ENCODE assay signal across 35 cellular contexts in genomic region chr1:105641407-105641806, GRCh38.
"Had no signal": no experiment of that assay in that cellular context is flagged by ENCODE, and none has a peak within 500 bp of the region (broad histone marks: within the 10 kb centered on the region; RNA-seq: fewer than 3 reads in every experiment).

No MANE protein-coding gene starts in this region.

- H3K4me3 ChIP-seq: coronary artery, dorsolateral prefrontal cortex, gastroesophageal sphincter, hepatocyte, left lung, lung, mucosa of descending colon, ovary, skin epidermis, thoracic aorta had no signal

- ATAC-seq: activated CD4-positive, CD25-positive, alpha-beta regulatory T cell treated with anti-CD3 and anti-CD28 coated beads, Interleukin-2, amount 50 U/mL, for 24 hours; gastroesophageal sphincter; left lung; mucosa of descending colon; natural killer cell treated with Interleukin-12 subunit alpha and Interleukin-12 subunit beta and Interleukin-15 and Interleukin-18, amount 100 ng/mL, for 72 hours; sciatic nerve; stimulated activated effector memory CD8-positive, alpha-beta T cell treated with anti-CD3 and anti-CD28 coated beads, Interleukin-12 subunit alpha, Interleukin-12 subunit beta, amount 100 ng/mL, for 72 hours had no signal

- H3K4me1 ChIP-seq: gastroesophageal sphincter, left lung had no signal

- H3K27me3 Mint-ChIP-seq: activated naive CD4-positive, alpha-beta T cell treated with anti-CD3 and anti-CD28 coated beads, Interleukin-2, amount 10 ng/mL, durations not matched to agents 7 days and 5 days; natural killer cell treated with Interleukin-12 subunit alpha and Interleukin-12 subunit beta and Interleukin-15 and Interleukin-18, amount 100 ng/mL, for 72 hours; progenitor cell of endocrine pancreas; stimulated activated naive CD8-positive, alpha-beta T cell treated with anti-CD3 and anti-CD28 coated beads, Interleukin-15, Interleukin-2, amounts not matched to agents 100 ng/mL and 50 ng/mL, for 24 hours had no signal

- FAIRE-seq: astrocyte, urothelium cell line had no signal

- DNase-seq: activated CD4-positive, alpha-beta T cell treated with anti-CD3 and anti-CD28 coated beads for 48 hours; activated CD4-positive, alpha-beta T cell treated with anti-CD3 and anti-CD28 coated beads, Interleukin-2, amount 50 U/mL, for 48 hours; activated CD8-positive, alpha-beta memory T cell treated with anti-CD3 and anti-CD28 coated beads, Interleukin-2, amount 50 U/mL, for 4 hours; activated gamma-delta T cell; activated naive CD4-positive, alpha-beta T cell treated with anti-CD3 and anti-CD28 coated beads, Interleukin-2, amount 10 ng/mL, durations not matched to agents 7 days and 5 days; activated T-cell treated with anti-CD3 and anti-CD28 coated beads, Interleukin-2, amount 50 U/mL, for 1 hour; amniotic stem cell; brain microvascular endothelial cell; dorsolateral prefrontal cortex; effector memory CD4-positive, alpha-beta T cell; erythroblast; immature natural killer cell; kidney glomerular epithelial cell; left lung; mucosa of descending colon; ovary; stimulated activated CD4-positive, alpha-beta T cell treated with anti-CD3 and anti-CD28 coated beads, Interleukin-4, amount 100 ng/mL, for 24 hours; trophoblast cell had no signal

- H3K27ac Mint-ChIP-seq: activated naive CD4-positive, alpha-beta T cell treated with anti-CD3 and anti-CD28 coated beads, Interleukin-2, amount 10 ng/mL, durations not matched to agents 7 days and 5 days; activated T-helper 1 cell treated with anti-CD3 and anti-CD28 coated beads, Interleukin-12 subunit alpha, Interleukin-12 subunit beta, Interleukin-2, Interleukin-4 antibody, amounts not matched to agents 30 ng/mL and 10 ng/mL and 1 ng/mL, durations not matched to agents 14 hours and 24 hours and 36 hours; immature natural killer cell; natural killer cell treated with Interleukin-12 subunit alpha and Interleukin-12 subunit beta and Interleukin-15 and Interleukin-18, amount 100 ng/mL, for 72 hours; stimulated activated effector memory CD8-positive, alpha-beta T cell treated with anti-CD3 and anti-CD28 coated beads, Interleukin-12 subunit alpha, Interleukin-12 subunit beta, amount 100 ng/mL, for 72 hours; stimulated activated naive CD8-positive, alpha-beta T cell treated with anti-CD3 and anti-CD28 coated beads, Interleukin-15, Interleukin-2, amounts not matched to agents 100 ng/mL and 50 ng/mL, for 24 hours had no signal

- H3K9me3 ChIP-seq: gastroesophageal sphincter, left lung, mucosa of descending colon, neutrophil, ovary, thoracic aorta had no signal

- H3K27ac ChIP-seq: brain microvascular endothelial cell, coronary artery, dorsolateral prefrontal cortex, gastroesophageal sphincter, hepatocyte, left lung, neutrophil, ovary, skin epidermis, thoracic aorta, VCaP had no signal

- H3K4me3 Mint-ChIP-seq: activated naive CD4-positive, alpha-beta T cell treated with anti-CD3 and anti-CD28 coated beads, Interleukin-2, amount 10 ng/mL, durations not matched to agents 7 days and 5 days; activated T-helper 1 cell treated with anti-CD3 and anti-CD28 coated beads, Interleukin-12 subunit alpha, Interleukin-12 subunit beta, Interleukin-2, Interleukin-4 antibody, amounts not matched to agents 30 ng/mL and 10 ng/mL and 1 ng/mL, durations not matched to agents 14 hours and 24 hours and 36 hours; immature natural killer cell; natural killer cell treated with Interleukin-12 subunit alpha and Interleukin-12 subunit beta and Interleukin-15 and Interleukin-18, amount 100 ng/mL, for 72 hours; stimulated activated effector memory CD8-positive, alpha-beta T cell treated with anti-CD3 and anti-CD28 coated beads, Interleukin-12 subunit alpha, Interleukin-12 subunit beta, amount 100 ng/mL, for 72 hours; stimulated activated naive CD8-positive, alpha-beta T cell treated with anti-CD3 and anti-CD28 coated beads, Interleukin-15, Interleukin-2, amounts not matched to agents 100 ng/mL and 50 ng/mL, for 24 hours had no signal

- H3K79me2 ChIP-seq: hepatocyte had no signal

- H3K4me2 ChIP-seq: hepatocyte had no signal

- H3K36me3 ChIP-seq: brain microvascular endothelial cell, gastroesophageal sphincter, left lung, neutrophil, ovary, thoracic aorta had no signal

- H3K4me1 Mint-ChIP-seq: activated naive CD4-positive, alpha-beta T cell treated with anti-CD3 and anti-CD28 coated beads, Interleukin-2, amount 10 ng/mL, durations not matched to agents 7 days and 5 days; immature natural killer cell; stimulated activated effector memory CD8-positive, alpha-beta T cell treated with anti-CD3 and anti-CD28 coated beads, Interleukin-12 subunit alpha, Interleukin-12 subunit beta, amount 100 ng/mL, for 72 hours had no signal

- H3K36me3 Mint-ChIP-seq: activated naive CD4-positive, alpha-beta T cell treated with anti-CD3 and anti-CD28 coated beads, Interleukin-2, amount 10 ng/mL, durations not matched to agents 7 days and 5 days; immature natural killer cell; stimulated activated effector memory CD8-positive, alpha-beta T cell treated with anti-CD3 and anti-CD28 coated beads, Interleukin-12 subunit alpha, Interleukin-12 subunit beta, amount 100 ng/mL, for 72 hours had no signal

- H3K27me3 ChIP-seq: brain microvascular endothelial cell, dorsolateral prefrontal cortex, gastroesophageal sphincter, hepatocyte, left lung, neutrophil, ovary had no signal

- H2AFZ ChIP-seq: hepatocyte had no signal
